ENCODE assay signal across 9 cellular contexts in the genomic region with DNA sequence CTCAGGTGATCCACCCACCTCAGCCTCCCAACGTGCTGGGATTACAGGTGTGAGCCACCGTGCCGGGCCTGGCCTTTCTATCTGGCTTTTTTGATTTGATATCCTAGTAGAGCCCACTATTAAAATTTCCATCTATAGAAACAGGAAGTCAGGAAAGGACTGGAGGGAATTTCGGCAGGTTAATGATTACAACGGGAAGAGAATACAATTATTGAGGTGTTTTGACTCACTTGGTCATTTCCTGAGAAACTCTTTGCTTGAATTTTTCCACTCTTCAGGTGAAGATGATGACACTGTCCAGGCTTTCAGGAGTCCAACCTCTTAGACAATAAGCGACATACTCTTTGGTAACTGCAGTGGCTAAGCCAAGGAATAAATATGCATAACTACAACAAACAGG. TPM values are rescaled to one million over a fixed set of nuclear protein-coding genes. Genes with fewer than 3 reads are reported as not detected.
DNase-seq lines count a peak whose midpoint lies in the region; ATAC-seq and TF ChIP-seq lines count a peak whose summit lies in the region.
"Had no signal": no experiment of that assay in that cellular context is flagged by ENCODE, and none has a peak within 500 bp of the region (broad histone marks: within the 10 kb centered on the region; RNA-seq: fewer than 3 reads in every experiment).

No MANE protein-coding gene starts in this region.

- H3K4me1 Mint-ChIP-seq in activated CD4-positive, alpha-beta T cell treated with anti-CD3 and anti-CD28 coated beads for 36 hours: peaks cover 59% of the 10 kb centered on the region

- intact Hi-C loops in activated CD4-positive, alpha-beta T cell treated with anti-CD3 and anti-CD28 coated beads for 36 hours (cut with DNase I, micrococcal nuclease): loop anchor here (2.0 to 5.0 kb wide), 5 partner anchors 92 to 884 kb away; partner anchors contain the start of gene CEP41 (in 1 of the 2)
- intact Hi-C loops in adrenal gland (cut with DNase I): no loop called here
- intact Hi-C loops in left colon (cut with DNase I, micrococcal nuclease): loop anchor here in 1 of 2 donors (10.0 kb wide), 1 partner anchor 222 kb away; no protein-coding TSS in a partner anchor

- peak overlapping the region in 3 of 5 donors; percentile 96 to 98 (median 96) for H3K27ac ChIP-seq in adrenal gland
- H3K27ac ChIP-seq in layer of hippocampus (ENCODE audit: low read depth, low read length): peak overlapping the region; percentile 97
- H3K27ac ChIP-seq in substantia nigra (ENCODE audit: low read depth, low read length, poor library complexity, severe bottlenecking): peak overlapping the region; percentile 98

- no peak for DNase-seq in activated CD4-positive, alpha-beta T cell treated with anti-CD3 and anti-CD28 coated beads for 36 hours
- no peak for DNase-seq in activated CD4-positive, alpha-beta T cell treated with anti-CD3 and anti-CD28 coated beads, Interleukin-2, amount 50 U/mL, for 1 hour
- DNase-seq in adrenal gland (no peak), substantia nigra (lab: John Stamatoyannopoulos, UW) (no peak), left colon (no peak), NCI-H345 treated with DMSO at 0.1 percent for 48 hours (lab: John Stamatoyannopoulos, UW; ENCODE audit: unreplicated experiment) (no peak), superior temporal gyrus (ENCODE audit: extremely low spot score) (no peak)
- DNase-seq: foreskin keratinocyte had no signal

- H3K27me3 ChIP-seq in adrenal gland: no peaks in the 10 kb centered on the region
- H3K27me3 ChIP-seq in layer of hippocampus (ENCODE audit: control insufficient read depth, insufficient read depth, low read length): no peaks in the 10 kb centered on the region
- H3K27me3 ChIP-seq: foreskin keratinocyte had no signal

- TF ChIP-seq CTCF in adrenal gland (IDR thresholded peaks at IDR 0.05): no peak

- peak overlapping the region; percentile 94 for H3K4me3 Mint-ChIP-seq in activated CD4-positive, alpha-beta T cell treated with anti-CD3 and anti-CD28 coated beads for 36 hours

- peak overlapping the region in 1 of 4 donors; percentile 81 for H3K4me3 ChIP-seq in adrenal gland

- H3K27ac Mint-ChIP-seq in activated CD4-positive, alpha-beta T cell treated with anti-CD3 and anti-CD28 coated beads for 36 hours: peak overlapping the region; percentile 97

- POLR2A ChIA-PET in activated CD4-positive, alpha-beta T cell treated with anti-CD3 and anti-CD28 coated beads for 36 hours (lab: Charles Lee): interaction anchor here (0.6 kb wide), 1 partner anchor 229 kb away, joined by 3 read pairs; no protein-coding TSS in a partner anchor

- CTCF ChIA-PET in activated CD4-positive, alpha-beta T cell treated with anti-CD3 and anti-CD28 coated beads for 36 hours (lab: Charles Lee): interaction anchor here (0.5 to 1.5 kb wide), 4 partner anchors 10 to 57 kb away, joined by 4 to 6 read pairs (median 4); no protein-coding TSS in a partner anchor

- ATAC-seq in activated CD4-positive, alpha-beta T cell treated with anti-CD3 and anti-CD28 coated beads for 36 hours: no peak
- no peak for ATAC-seq in left colon

- H3K36me3 ChIP-seq in adrenal gland (replicated peaks in 1 of 2): no peaks in the 10 kb centered on the region

- H3K36me3 Mint-ChIP-seq in activated CD4-positive, alpha-beta T cell treated with anti-CD3 and anti-CD28 coated beads for 36 hours (ENCODE audit: low read depth): no peaks in the 10 kb centered on the region

- H3K9me3 Mint-ChIP-seq in activated CD4-positive, alpha-beta T cell treated with anti-CD3 and anti-CD28 coated beads for 36 hours (ENCODE audit: low read depth): no peaks in the 10 kb centered on the region

- 83 to 90% (median 86%) methylated on average over 6 of the region's 6 CpGs for WGBS in adrenal gland, 4 donors

- peaks cover 17 to 41% of the 10 kb centered on the region in 2 donors for H3K4me1 ChIP-seq in adrenal gland (replicated peaks in 1 of 2)

- H3K27me3 Mint-ChIP-seq in activated CD4-positive, alpha-beta T cell treated with anti-CD3 and anti-CD28 coated beads for 36 hours: no peaks in the 10 kb centered on the region

- no peak for TF ChIP-seq POLR2A in adrenal gland (IDR thresholded peaks at IDR 0.05)

- H3K9me3 ChIP-seq in adrenal gland (replicated peaks in 1 of 3): no peaks in the 10 kb centered on the region

RNA-seq across cellular contexts. Expression of gene MKLN1, which starts 1.1 kb away (rescaled TPM):
- 10 to 100 TPM; 40.1 to 42.9 TPM for total RNA-seq in activated CD4-positive, alpha-beta T cell treated with anti-CD3 and anti-CD28 coated beads for 36 hours
- total RNA-seq in adrenal gland (10 to 100 TPM; 38.0 to 81.2 (median 63.9) TPM), left colon (10 to 100 TPM; 38.7 to 57.7 TPM)
- polyA plus RNA-seq in adrenal gland: 10 to 100 TPM; 20.7 to 37.6 (median 25.5) TPM

Comparison
In these comparisons a context has a peak if more than half of its experiments do, and no peak if none do; other contexts are left out.
1. intact Hi-C loops: an anchor here in activated CD4-positive, alpha-beta T cell treated with anti-CD3 and anti-CD28 coated beads for 36 hours (2.0 to 5.0 kb wide); none called in adrenal gland.